In genomic region chr9:38367898-38368297, GRCh38 we compare ENCODE assay signal across 28 cellular contexts.
"Had no signal": no experiment of that assay in that cellular context is flagged by ENCODE, and none has a peak within 500 bp of the region (broad histone marks: within the 10 kb centered on the region; RNA-seq: fewer than 3 reads in every experiment).

No MANE protein-coding gene starts in this region.

- H3K4me1 ChIP-seq: breast epithelium had no signal

- H3K4me3 ChIP-seq: adrenal gland, ascending aorta, body of pancreas, breast epithelium, cardiac muscle cell had no signal

- H3K36me3 ChIP-seq: adrenal gland, ascending aorta, brain microvascular endothelial cell, breast epithelium, cardiac muscle cell had no signal

- H3K27ac ChIP-seq: adrenal gland, ascending aorta, body of pancreas, brain microvascular endothelial cell, breast epithelium, cardiac muscle cell had no signal

- H3K27me3 ChIP-seq: adrenal gland, ascending aorta, body of pancreas, breast epithelium, cardiac muscle cell had no signal

- H3K9me3 ChIP-seq: adrenal gland, ascending aorta, body of pancreas, breast epithelium had no signal

- ATAC-seq: activated naive CD4-positive, alpha-beta T cell treated with anti-CD3 and anti-CD28 coated beads, Interleukin-2, amount 50 U/mL, for 72 hours; activated naive CD8-positive, alpha-beta T cell treated with anti-CD3 and anti-CD28 coated beads, Interleukin-2, amount 50 U/mL, for 24 hours; activated T-cell treated with anti-CD3 and anti-CD28 coated beads, Interleukin-2, amount 50 U/mL, for 4 hours; activated T-cell treated with anti-CD3 and anti-CD28 coated beads, Interleukin-2, amount 50 U/mL, for 72 hours; activated T-helper 17 cell treated with anti-CD3 and anti-CD28 coated beads, Interleukin-2, amount 50 U/mL, for 72 hours; body of pancreas had no signal

- DNase-seq: activated effector memory CD4-positive, alpha-beta T cell treated with Interleukin-2 at 50 U/mL for 16 hours; activated gamma-delta T cell; activated gamma-delta T cell treated with Interleukin-2 at 50 U/mL for 16 hours; activated naive CD4-positive, alpha-beta T cell; activated naive CD4-positive, alpha-beta T cell treated with anti-CD3 and anti-CD28 coated beads for 36 hours; activated naive CD4-positive, alpha-beta T cell treated with anti-CD3 and anti-CD28 coated beads, Interleukin-2, amount 10 ng/mL, durations not matched to agents 7 days and 5 days; activated naive CD4-positive, alpha-beta T cell treated with Interleukin-2 at 50 U/mL for 16 hours; activated naive CD8-positive, alpha-beta T cell treated with anti-CD3 and anti-CD28 coated beads for 36 hours; activated naive CD8-positive, alpha-beta T cell treated with anti-CD3 and anti-CD28 coated beads, Interleukin-2, amount 10 ng/mL, durations not matched to agents 7 days and 5 days; activated naive CD8-positive, alpha-beta T cell treated with anti-CD3 and anti-CD28 coated beads, Interleukin-2, amount 50 U/mL, for 24 hours; activated T-cell treated with anti-CD3 and anti-CD28 coated beads, Interleukin-2, amount 50 U/mL, for 24 hours; activated T-cell treated with anti-CD3 and anti-CD28 coated beads, Interleukin-2, amount 50 U/mL, for 4 hours; activated T-cell treated with anti-CD3 and anti-CD28 coated beads, Interleukin-2, amount 50 U/mL, for 48 hours; activated T-cell treated with anti-CD3 and anti-CD28 coated beads, Interleukin-2, amount 50 U/mL, for 72 hours; adrenal gland; amniotic stem cell; amygdala; anterior cingulate cortex; brain microvascular endothelial cell; caudate nucleus; central memory CD4-positive, alpha-beta T cell; cerebellar nuclear complex had no signal
